In the genomic region with DNA sequence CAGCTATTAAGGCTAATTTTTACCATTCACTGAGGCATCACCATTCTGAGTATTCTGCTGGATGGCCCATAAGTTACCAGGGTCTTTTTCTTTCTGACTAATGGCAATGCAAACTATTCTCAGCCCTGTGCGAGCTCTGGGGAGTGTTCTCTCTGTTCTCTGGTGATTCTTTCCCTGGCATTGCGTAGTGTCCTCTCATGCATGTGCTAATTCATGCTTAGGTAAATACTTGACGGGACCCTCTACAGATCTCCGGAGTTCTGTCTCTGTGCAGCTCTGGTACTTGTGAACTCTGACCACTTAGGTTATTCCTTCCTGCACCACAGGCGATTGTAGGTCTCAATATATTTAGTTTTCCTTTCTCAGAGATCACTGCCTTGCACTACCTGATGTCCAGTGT, we compare ENCODE assay signal across 25 cellular contexts. TPM values are rescaled to one million over a fixed set of nuclear protein-coding genes. Genes with fewer than 3 reads are reported as not detected.
DNase-seq lines count a peak whose midpoint lies in the region; ATAC-seq and TF ChIP-seq lines count a peak whose summit lies in the region.
"Had no signal": no experiment of that assay in that cellular context is flagged by ENCODE, and none has a peak within 500 bp of the region (broad histone marks: within the 10 kb centered on the region; RNA-seq: fewer than 3 reads in every experiment).

No MANE protein-coding gene starts in this region.

- no peaks in the 10 kb centered on the region for H3K27me3 Mint-ChIP-seq in naive thymus-derived CD8-positive, alpha-beta T cell
- H3K27me3 Mint-ChIP-seq: activated CD8-positive, alpha-beta T cell treated with anti-CD3 and anti-CD28 coated beads for 36 hours; CD4-positive, CD25-positive, alpha-beta regulatory T cell; T-helper 17 cell had no signal

- no peak overlapping the region for H3K4me3 Mint-ChIP-seq in naive thymus-derived CD8-positive, alpha-beta T cell
- H3K4me3 Mint-ChIP-seq: activated CD8-positive, alpha-beta T cell treated with anti-CD3 and anti-CD28 coated beads for 36 hours; CD4-positive, CD25-positive, alpha-beta regulatory T cell; T-helper 17 cell had no signal

- H3K4me1 ChIP-seq in lower lobe of right lung: peaks cover 21% of the 10 kb centered on the region

- H3K4me1 Mint-ChIP-seq in naive thymus-derived CD8-positive, alpha-beta T cell: peaks cover 25 to 65% (median 60%) of the 10 kb centered on the region in 4 donors

- H3K27me3 ChIP-seq in lower lobe of right lung (ENCODE audit: low read depth): no peaks in the 10 kb centered on the region
- H3K27me3 ChIP-seq: suprapubic skin had no signal

- no peak overlapping the region for H3K27ac ChIP-seq in lower lobe of right lung
- H3K27ac ChIP-seq: suprapubic skin had no signal

- ATAC-seq in lower lobe of right lung: peak; percentile 80 to 90
- no peak for ATAC-seq in naive thymus-derived CD8-positive, alpha-beta T cell
- ATAC-seq: activated CD8-positive, alpha-beta T cell treated with anti-CD3 and anti-CD28 coated beads for 36 hours; left ventricle myocardium superior; right cardiac atrium; T-helper 17 cell had no signal

- H3K4me3 ChIP-seq in lower lobe of right lung: no peak overlapping the region
- H3K4me3 ChIP-seq: suprapubic skin had no signal

- H3K9me3 Mint-ChIP-seq in naive thymus-derived CD8-positive, alpha-beta T cell: no peaks in the 10 kb centered on the region
- H3K9me3 Mint-ChIP-seq: activated CD8-positive, alpha-beta T cell treated with anti-CD3 and anti-CD28 coated beads for 36 hours; CD4-positive, CD25-positive, alpha-beta regulatory T cell had no signal

- no peaks in the 10 kb centered on the region for H3K36me3 ChIP-seq in lower lobe of right lung
- H3K36me3 ChIP-seq: suprapubic skin had no signal

- POLR2A ChIA-PET in HEK293T (lab: Yijun Ruan, JAX): interaction anchor here (0.8 to 1.7 kb wide), 2 partner anchors 11 to 76 kb away, joined by 3 to 17 read pairs; a partner anchor contains a TSS
- POLR2A ChIA-PET in naive thymus-derived CD8-positive, alpha-beta T cell (lab: Charles Lee): no interaction called here

- H3K27ac Mint-ChIP-seq in naive thymus-derived CD8-positive, alpha-beta T cell: peak overlapping the region in 2 of 10 donors; percentile 56 to 67
- H3K27ac Mint-ChIP-seq: activated CD8-positive, alpha-beta T cell treated with anti-CD3 and anti-CD28 coated beads for 36 hours; T-helper 17 cell had no signal

- no peak for TF ChIP-seq CTCF in lower lobe of right lung (IDR thresholded peaks at IDR 0.05)

- no peaks in the 10 kb centered on the region for H3K9me3 ChIP-seq in lower lobe of right lung
- H3K9me3 ChIP-seq: suprapubic skin had no signal

- CTCF ChIA-PET in HEK293T (lab: Yijun Ruan, JAX): interaction anchor here (0.6 kb wide), 1 partner anchor 157 kb away, joined by 5 read pairs; no protein-coding TSS in a partner anchor

- intact Hi-C loops in lower lobe of right lung (cut with DNase I): no loop called here

- H3K36me3 Mint-ChIP-seq in naive thymus-derived CD8-positive, alpha-beta T cell: peaks cover 0 to 9% (median 1%) of the 10 kb centered on the region in 3 donors

- DNase-seq in ELF-1 (ENCODE audit: low read depth, low spot score) (peak; percentile 37), HEK293T (ENCODE audit: extremely low spot score) (peak; percentile 41), NCI-H510A treated with DMSO at 0.1 percent for 48 hours (lab: John Stamatoyannopoulos, UW) (peak; percentile 67), lower lobe of right lung (no peak), NCI-H2171 (lab: John Stamatoyannopoulos, UW) (no peak), EL (no peak), NCI-H2196 treated with DMSO at 0.1 percent for 48 hours (lab: John Stamatoyannopoulos, UW; ENCODE audit: unreplicated experiment) (no peak)
- DNase-seq in naive thymus-derived CD8-positive, alpha-beta T cell: no peak
- DNase-seq: activated CD8-positive, alpha-beta T cell treated with anti-CD3 and anti-CD28 coated beads for 36 hours; activated naive CD4-positive, alpha-beta T cell treated with Interleukin-2 at 50 U/mL for 16 hours; activated T-cell treated with anti-CD3 and anti-CD28 coated beads, Interleukin-2, amount 50 U/mL, for 1 hour; anterior cingulate cortex; CD4-positive, CD25-positive, alpha-beta regulatory T cell; cerebellar nuclear complex; DMS153; effector memory CD4-positive, alpha-beta T cell; Karpas-422; left ventricle myocardium superior; NCI-H2171 treated with DMSO at 0.1 percent for 48 hours; occipital lobe; right cardiac atrium; SIG-M5; stimulated activated CD4-positive, alpha-beta T cell treated with anti-CD3 and anti-CD28 coated beads, Interleukin-15, amount 100 ng/mL, for 24 hours; T-helper 17 cell had no signal

TF ChIP-seq in HEK293T, 16 proteins besides CTCF, POLR2A, EP300 and RAD21:
- TF ChIP-seq L3MBTL2 (conservative IDR thresholded peaks at IDR 0.05) (no peak), FOXK2 (IDR thresholded peaks at IDR 0.05) (no peak), ZNF384 (IDR thresholded peaks at IDR 0.05) (no peak), NFRKB (IDR thresholded peaks at IDR 0.05) (no peak), ARNT (IDR thresholded peaks at IDR 0.05) (no peak), BHLHE40 (IDR thresholded peaks at IDR 0.05; ENCODE audit: borderline replicate concordance) (no peak), ELF4 (IDR thresholded peaks at IDR 0.05) (no peak), TARDBP (IDR thresholded peaks at IDR 0.05) (no peak), SUZ12 (IDR thresholded peaks at IDR 0.05) (no peak), CTBP1 (IDR thresholded peaks at IDR 0.05; ENCODE audit: borderline replicate concordance) (no peak), LEF1 (IDR thresholded peaks at IDR 0.05; ENCODE audit: borderline replicate concordance) (no peak), SP1 (IDR thresholded peaks at IDR 0.05) (no peak), HDGF (IDR thresholded peaks at IDR 0.05; ENCODE audit: borderline replicate concordance) (no peak)
- TF ChIP-seq, protein P1, sequence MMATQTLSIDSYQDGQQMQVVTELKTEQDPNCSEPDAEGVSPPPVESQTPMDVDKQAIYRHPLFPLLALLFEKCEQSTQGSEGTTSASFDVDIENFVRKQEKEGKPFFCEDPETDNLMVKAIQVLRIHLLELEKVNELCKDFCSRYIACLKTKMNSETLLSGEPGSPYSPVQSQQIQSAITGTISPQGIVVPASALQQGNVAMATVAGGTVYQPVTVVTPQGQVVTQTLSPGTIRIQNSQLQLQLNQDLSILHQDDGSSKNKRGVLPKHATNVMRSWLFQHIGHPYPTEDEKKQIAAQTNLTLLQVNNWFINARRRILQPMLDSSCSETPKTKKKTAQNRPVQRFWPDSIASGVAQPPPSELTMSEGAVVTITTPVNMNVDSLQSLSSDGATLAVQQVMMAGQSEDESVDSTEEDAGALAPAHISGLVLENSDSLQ (IDR thresholded peaks at IDR 0.05): no peak

RNA-seq across cellular contexts. Expression of a gene that starts 34.8 kb away (rescaled TPM):
- total RNA-seq in lower lobe of right lung: 87.8 TPM
- total RNA-seq in naive thymus-derived CD8-positive, alpha-beta T cell: 10 to 100 TPM; 57.0 to 65.6 TPM
- polyA plus RNA-seq in naive thymus-derived CD8-positive, alpha-beta T cell: 10 to 100 TPM in 1 of 3 donors, 1 to 10 TPM in 2; 5.6 to 14.7 (median 9.8) TPM

Comparison
In these comparisons a context has a peak if more than half of its experiments do, and no peak if none do; other contexts are left out.
1. DNase-seq: peak in ELF-1 (single experiment), HEK293T (single experiment) and NCI-H510A treated with DMSO at 0.1 percent for 48 hours (single experiment); none in lower lobe of right lung (single experiment), NCI-H2171 (single experiment), naive thymus-derived CD8-positive, alpha-beta T cell (0 of 10), EL (single experiment) and NCI-H2196 treated with DMSO at 0.1 percent for 48 hours (single experiment).
2. ATAC-seq: peak in lower lobe of right lung (2 of 2); none in naive thymus-derived CD8-positive, alpha-beta T cell (0 of 2).